ENCODE assay signal across 10 cellular contexts in the genomic region with DNA sequence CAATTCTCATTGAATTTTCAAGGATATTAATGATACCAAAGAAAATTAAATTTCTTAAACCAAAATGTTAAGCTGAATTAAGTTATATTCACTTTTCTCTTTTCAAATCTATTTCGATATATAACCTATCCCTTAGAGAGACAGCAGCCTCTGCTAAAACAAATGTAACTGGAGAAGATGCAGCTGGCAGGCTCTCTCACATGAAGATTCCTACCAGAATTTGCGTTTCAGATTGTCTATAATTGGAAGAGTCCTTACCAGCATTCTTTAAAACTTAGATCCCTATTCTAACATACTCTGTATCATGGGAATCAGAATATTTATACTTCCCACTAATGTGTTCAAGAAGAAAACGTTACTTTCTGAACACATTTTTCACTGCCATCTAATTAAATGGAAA. TPM values are rescaled to one million over a fixed set of nuclear protein-coding genes. Genes with fewer than 3 reads are reported as not detected.
DNase-seq lines count a peak whose midpoint lies in the region; ATAC-seq, FAIRE-seq and TF ChIP-seq lines count a peak whose summit lies in the region.
"Had no signal": no experiment of that assay in that cellular context is flagged by ENCODE, and none has a peak within 500 bp of the region (broad histone marks: within the 10 kb centered on the region; RNA-seq: fewer than 3 reads in every experiment).

No MANE protein-coding gene starts in this region.

- peak overlapping the region in 1 of 2 donors; percentile 93 for H3K9ac ChIP-seq in kidney (ENCODE audit: low read length in 2 of 2)

- H3K4me1 ChIP-seq in kidney (ENCODE audit: control insufficient read depth in 1 of 2, insufficient read depth in 1 of 2, low read depth in 1 of 2, low read length in 2 of 2) (peaks cover 6 to 8% of the 10 kb centered on the region in 2 donors), tibial nerve (peaks cover 0 to 33% (median 20%) of the 10 kb centered on the region in 4 donors)

- POLR2A ChIA-PET in activated naive CD8-positive, alpha-beta T cell treated with anti-CD3 and anti-CD28 coated beads, Interleukin-2, amount 10 ng/mL, durations not matched to agents 7 days and 5 days (lab: Charles Lee), result interaction anchor here (1.5 to 3.7 kb wide), 11 partner anchors 11 to 109 kb away, joined by 3 to 56 read pairs (median 15); a partner anchor contains a TSS

- H3K27ac ChIP-seq in kidney (ENCODE audit: low read depth in 2 of 2, low read length in 2 of 2) (peak overlapping the region in 1 of 2 donors; percentile 100), tibial nerve (peak overlapping the region in 3 of 4 donors; percentile 96 to 100 (median 99))

- no peak for FAIRE-seq in kidney (lab: Jason Lieb, UNC)

- CTCF ChIA-PET in activated naive CD4-positive, alpha-beta T cell treated with anti-CD3 and anti-CD28 coated beads for 36 hours (lab: Charles Lee), result interaction anchor here (1.8 kb wide), 1 partner anchor 38 kb away, joined by 5 read pairs; no protein-coding TSS in a partner anchor

- TF ChIP-seq CTCF in kidney (IDR thresholded peaks at IDR 0.05; ENCODE audit: borderline replicate concordance, extremely low read depth, insufficient read depth), result no peak
- TF ChIP-seq CTCF in tibial nerve (IDR thresholded peaks at IDR 0.05), result no peak

- H3K27ac Mint-ChIP-seq in activated naive CD4-positive, alpha-beta T cell treated with anti-CD3 and anti-CD28 coated beads for 36 hours, result peak overlapping the region; percentile 90
- H3K27ac Mint-ChIP-seq in activated naive CD8-positive, alpha-beta T cell treated with anti-CD3 and anti-CD28 coated beads, Interleukin-2, amount 10 ng/mL, durations not matched to agents 7 days and 5 days, result peak overlapping the region; percentile 96

- no peaks in the 10 kb centered on the region for H3K27me3 ChIP-seq in tibial nerve

- no peak for TF ChIP-seq EP300 in tibial nerve (IDR thresholded peaks at IDR 0.05)

- peak overlapping the region; percentile 79 to 84 for H3K4me3 ChIP-seq in kidney (ENCODE audit: low read length in 2 of 2)
- H3K4me3 ChIP-seq in tibial nerve, result peak overlapping the region in 3 of 4 donors; percentile 87 to 92 (median 88)

- DNase-seq in activated naive CD4-positive, alpha-beta T cell treated with anti-CD3 and anti-CD28 coated beads for 36 hours, result no peak
- DNase-seq in activated naive CD4-positive, alpha-beta T cell treated with Interleukin-2 at 50 U/mL for 16 hours, result no peak
- no peak for DNase-seq in activated naive CD8-positive, alpha-beta T cell treated with anti-CD3 and anti-CD28 coated beads, Interleukin-2, amount 10 ng/mL, durations not matched to agents 7 days and 5 days
- DNase-seq in kidney (no peak), tibial nerve (ENCODE audit: low spot score in 2 of 2) (no peak), amygdala (lab: John Stamatoyannopoulos, UW) (no peak), NCI-H2196 treated with DMSO at 0.1 percent for 48 hours (lab: John Stamatoyannopoulos, UW; ENCODE audit: unreplicated experiment) (no peak)
- DNase-seq: activated gamma-delta T cell treated with Interleukin-2 at 50 U/mL for 16 hours, KG1 had no signal

- WGBS in tibial nerve, 2 donors, result 26% methylated on average over 3 of the region's 3 CpGs

- H3K36me3 ChIP-seq in kidney (ENCODE audit: control insufficient read depth in 1 of 2, insufficient read depth in 2 of 2, low read length in 2 of 2) (no peaks in the 10 kb centered on the region), tibial nerve (no peaks in the 10 kb centered on the region)

- peaks cover 6% of the 10 kb centered on the region for H3K36me3 Mint-ChIP-seq in activated naive CD4-positive, alpha-beta T cell treated with anti-CD3 and anti-CD28 coated beads for 36 hours (ENCODE audit: low read depth)
- H3K36me3 Mint-ChIP-seq in activated naive CD8-positive, alpha-beta T cell treated with anti-CD3 and anti-CD28 coated beads, Interleukin-2, amount 10 ng/mL, durations not matched to agents 7 days and 5 days, result peaks cover 11% of the 10 kb centered on the region

- no peaks in the 10 kb centered on the region for H3K27me3 Mint-ChIP-seq in activated naive CD4-positive, alpha-beta T cell treated with anti-CD3 and anti-CD28 coated beads for 36 hours (ENCODE audit: low read depth)
- H3K27me3 Mint-ChIP-seq in activated naive CD8-positive, alpha-beta T cell treated with anti-CD3 and anti-CD28 coated beads, Interleukin-2, amount 10 ng/mL, durations not matched to agents 7 days and 5 days, result no peaks in the 10 kb centered on the region

- no peaks in the 10 kb centered on the region for H3K9me3 Mint-ChIP-seq in activated naive CD4-positive, alpha-beta T cell treated with anti-CD3 and anti-CD28 coated beads for 36 hours
- no peaks in the 10 kb centered on the region for H3K9me3 Mint-ChIP-seq in activated naive CD8-positive, alpha-beta T cell treated with anti-CD3 and anti-CD28 coated beads, Interleukin-2, amount 10 ng/mL, durations not matched to agents 7 days and 5 days

- H3K9me3 ChIP-seq in kidney (ENCODE audit: control insufficient read depth in 1 of 2, low read length in 2 of 2), result no peaks in the 10 kb centered on the region
- H3K9me3 ChIP-seq in tibial nerve, result no peaks in the 10 kb centered on the region

- ATAC-seq in activated naive CD8-positive, alpha-beta T cell treated with anti-CD3 and anti-CD28 coated beads, Interleukin-2, amount 10 ng/mL, durations not matched to agents 7 days and 5 days (ENCODE audit: low read depth), result no peak
- ATAC-seq in GM19395 (IDR thresholded peaks at IDR 0.05; ENCODE audit: unreplicated experiment), result no peak

- H3K4me1 Mint-ChIP-seq in activated naive CD4-positive, alpha-beta T cell treated with anti-CD3 and anti-CD28 coated beads for 36 hours (ENCODE audit: low read depth), result peaks cover 54% of the 10 kb centered on the region
- peaks cover 53% of the 10 kb centered on the region for H3K4me1 Mint-ChIP-seq in activated naive CD8-positive, alpha-beta T cell treated with anti-CD3 and anti-CD28 coated beads, Interleukin-2, amount 10 ng/mL, durations not matched to agents 7 days and 5 days

- no peak for TF ChIP-seq POLR2A in tibial nerve (IDR thresholded peaks at IDR 0.05)

- intact Hi-C loops in activated naive CD4-positive, alpha-beta T cell treated with anti-CD3 and anti-CD28 coated beads for 36 hours (cut with micrococcal nuclease), result loop anchor here (10.0 kb wide), 2 partner anchors 732 to 842 kb away; a partner anchor contains a TSS
- intact Hi-C loops in kidney (cut with DNase I), result no loop called here

- H3K4me3 Mint-ChIP-seq in activated naive CD4-positive, alpha-beta T cell treated with anti-CD3 and anti-CD28 coated beads for 36 hours, result peak overlapping the region; percentile 84
- H3K4me3 Mint-ChIP-seq in activated naive CD8-positive, alpha-beta T cell treated with anti-CD3 and anti-CD28 coated beads, Interleukin-2, amount 10 ng/mL, durations not matched to agents 7 days and 5 days, result peak overlapping the region; percentile 88

RNA-seq across cellular contexts. Expression of a gene that starts 1.6 kb away (rescaled TPM):
- 10 to 100 TPM; 68.5 to 71.8 TPM for total RNA-seq in activated naive CD4-positive, alpha-beta T cell treated with anti-CD3 and anti-CD28 coated beads for 36 hours
- 10 to 100 TPM; 64.9 to 68.1 TPM for total RNA-seq in activated naive CD8-positive, alpha-beta T cell treated with anti-CD3 and anti-CD28 coated beads, Interleukin-2, amount 10 ng/mL, durations not matched to agents 7 days and 5 days
- 45.8 TPM for total RNA-seq in kidney
- polyA plus RNA-seq in kidney (ENCODE audit: insufficient read depth, low read depth, low replicate concordance), result 23.4 TPM
- 10 to 100 TPM; 12.9 to 50.5 (median 30.7) TPM for total RNA-seq in tibial nerve
